ENCODE assay signal across 14 cellular contexts in genomic region chr10:84493951-84494848, GRCh38.
DNase-seq lines count a peak whose midpoint lies in the region; ATAC-seq, FAIRE-seq and TF ChIP-seq lines count a peak whose summit lies in the region.
"Had no signal": no experiment of that assay in that cellular context is flagged by ENCODE, and none has a peak within 500 bp of the region (broad histone marks: within the 10 kb centered on the region; RNA-seq: fewer than 3 reads in every experiment).

No MANE protein-coding gene starts in this region.

- H3K9ac ChIP-seq in mesenchymal stem cell (ENCODE audit: low read length): no peak overlapping the region

- H4K8ac ChIP-seq in mesenchymal stem cell (ENCODE audit: low read length): no peak overlapping the region

- no peak for FAIRE-seq in GM12891 (lab: Jason Lieb, UNC)
- FAIRE-seq: GM12878 had no signal

- no peaks in the 10 kb centered on the region for H3K9me3 ChIP-seq in mesenchymal stem cell (ENCODE audit: control insufficient read depth, low read length)

- peak overlapping the region in 1 of 2 experiments; percentile 16 for H3K23ac ChIP-seq in mesenchymal stem cell (ENCODE audit: low read length in 2 of 2)

- DNase-seq in Caki2 (ENCODE audit: low read depth) (peak; percentile 26), M059J (ENCODE audit: low read depth) (peak; percentile 86), mesenchymal stem cell (peak; percentile 47), GM12891 (ENCODE audit: insufficient read length, low spot score) (no peak)
- DNase-seq in central memory CD8-positive, alpha-beta T cell (ENCODE audit: low spot score in 2 of 2): no peak
- DNase-seq: activated CD8-positive, alpha-beta memory T cell treated with anti-CD3 and anti-CD28 coated beads, Interleukin-2, amount 50 U/mL, for 4 hours; CD4-positive, CD25-positive, alpha-beta regulatory T cell; NCI-H1105; T-helper 9 cell had no signal

- H3K4ac ChIP-seq in mesenchymal stem cell (ENCODE audit: low read depth in 1 of 2, low read length in 2 of 2): no peak overlapping the region

- H3K36me3 Mint-ChIP-seq in central memory CD8-positive, alpha-beta T cell (ENCODE audit: insufficient read depth): peaks cover 14% of the 10 kb centered on the region

- H3K9me3 Mint-ChIP-seq in central memory CD8-positive, alpha-beta T cell: no peaks in the 10 kb centered on the region

- H3K4me1 Mint-ChIP-seq in central memory CD8-positive, alpha-beta T cell: peaks cover 74% of the 10 kb centered on the region

- peak overlapping the region; percentile 24 for H3K4me2 ChIP-seq in mesenchymal stem cell (ENCODE audit: low read length, poor library complexity, severe bottlenecking)

- H2BK5ac ChIP-seq in mesenchymal stem cell (ENCODE audit: low read depth, low read length, poor library complexity, severe bottlenecking): peak overlapping the region; percentile 89

- WGBS in mesenchymal stem cell: 77% methylated on average over 9 of the region's 9 CpGs

- no peak for ATAC-seq in central memory CD8-positive, alpha-beta T cell (replicated peaks; ENCODE audit: extremely low read depth, poor library complexity, severe bottlenecking)
- ATAC-seq in GM18870 (IDR thresholded peaks at IDR 0.05; ENCODE audit: unreplicated experiment) (no peak), GM21723 (IDR thresholded peaks at IDR 0.05; ENCODE audit: unreplicated experiment) (no peak), GM21529 (IDR thresholded peaks at IDR 0.05; ENCODE audit: unreplicated experiment) (no peak)
- ATAC-seq: GM12878 had no signal

- H2AFZ ChIP-seq in mesenchymal stem cell (ENCODE audit: low read depth, low read length): no peak overlapping the region

- H2BK12ac ChIP-seq in mesenchymal stem cell (ENCODE audit: low read length in 2 of 2): peak overlapping the region in 1 of 2 experiments; percentile 42

- H3K18ac ChIP-seq in mesenchymal stem cell (ENCODE audit: low read depth in 1 of 2, low read length in 2 of 2): no peak overlapping the region

- no peak overlapping the region for H4K91ac ChIP-seq in mesenchymal stem cell (ENCODE audit: low read length)

- peaks cover 2% of the 10 kb centered on the region for H3K4me1 ChIP-seq in mesenchymal stem cell (ENCODE audit: control insufficient read depth, insufficient read depth, low read depth, low read length)

- H3K27ac Mint-ChIP-seq in central memory CD8-positive, alpha-beta T cell (ENCODE audit: low read depth): peak overlapping the region; percentile 17

- H3K4me3 Mint-ChIP-seq in central memory CD8-positive, alpha-beta T cell: no peak overlapping the region
- H3K4me3 Mint-ChIP-seq: CD4-positive, CD25-positive, alpha-beta regulatory T cell had no signal

- TF ChIP-seq POLR2A in GM12891 (IDR thresholded peaks at IDR 0.05; ENCODE audit: low read depth, low read length): no peak

- H2AK5ac ChIP-seq in mesenchymal stem cell (ENCODE audit: low read length, severe bottlenecking): peak overlapping the region; percentile 94

- H2BK120ac ChIP-seq in mesenchymal stem cell (ENCODE audit: low read depth, low read length): no peak overlapping the region

- H3K36me3 ChIP-seq in mesenchymal stem cell (ENCODE audit: control insufficient read depth in 1 of 2, insufficient read depth in 2 of 2, low read depth in 1 of 2, low read length in 2 of 2): peaks cover 7 to 8% of the 10 kb centered on the region in 2 experiments

- peak overlapping the region; percentile 77 for H3K27ac ChIP-seq in mesenchymal stem cell (ENCODE audit: low read length, poor library complexity, severe bottlenecking)

- peaks cover 7% of the 10 kb centered on the region for H3K79me1 ChIP-seq in mesenchymal stem cell (replicated peaks; ENCODE audit: low read length, poor library complexity, severe bottlenecking)

- H3K14ac ChIP-seq in mesenchymal stem cell (ENCODE audit: low read length in 2 of 2): no peak overlapping the region

- H3K27me3 ChIP-seq in mesenchymal stem cell (ENCODE audit: control insufficient read depth in 1 of 2, insufficient read depth in 1 of 2, low read length in 2 of 2): no peaks in the 10 kb centered on the region

- in situ Hi-C loops in Caki2 (cut with HindIII; ENCODE audit: low pct_unique_long_range_greater_than_20kb, low sequenced_read_pairs): no loop called here

- no peaks in the 10 kb centered on the region for H3K27me3 Mint-ChIP-seq in central memory CD8-positive, alpha-beta T cell
- H3K27me3 Mint-ChIP-seq: brain; CD4-positive, CD25-positive, alpha-beta regulatory T cell had no signal

- H3K4me3 ChIP-seq in mesenchymal stem cell (ENCODE audit: insufficient read depth in 1 of 2, low read depth in 1 of 2, low read length in 2 of 2): peak overlapping the region in 1 of 2 experiments; percentile 6
- H3K4me3 ChIP-seq: GM12878 had no signal

- H2BK15ac ChIP-seq in mesenchymal stem cell (ENCODE audit: low read depth, poor library complexity, severe bottlenecking): no peak overlapping the region

TF ChIP-seq in GM12891, 5 proteins besides CTCF, POLR2A, EP300 and RAD21:
- TF ChIP-seq PAX5 (IDR thresholded peaks at IDR 0.05; ENCODE audit: insufficient read depth, low read length, severe bottlenecking) (no peak), TAF1 (IDR thresholded peaks at IDR 0.05; ENCODE audit: low read depth, low read length) (no peak), POLR2AphosphoS5 (IDR thresholded peaks at IDR 0.05; ENCODE audit: low read depth, low read length) (no peak), POU2F2 (IDR thresholded peaks at IDR 0.05; ENCODE audit: low read depth, low read length) (no peak), SPI1 (IDR thresholded peaks at IDR 0.05; ENCODE audit: low read depth, low read length) (no peak)

Comparison
In these comparisons a context has a peak if more than half of its experiments do, and no peak if none do; other contexts are left out.
1. DNase-seq: peak in Caki2 (single experiment), M059J (single experiment) and mesenchymal stem cell (single experiment); none in central memory CD8-positive, alpha-beta T cell (0 of 2) and GM12891 (single experiment).